8 cellular contexts compared by ENCODE assay signal in genomic region chr17:64411999-64412771, GRCh38. TPM values are rescaled to one million over a fixed set of nuclear protein-coding genes. Genes with fewer than 3 reads are reported as not detected.
DNase-seq lines count a peak whose midpoint lies in the region; ATAC-seq, FAIRE-seq and TF ChIP-seq lines count a peak whose summit lies in the region.

No MANE protein-coding gene starts in this region.

- ATAC-seq in WTC11 (peak; percentile 92), heart right ventricle (peak; percentile 75 to 87 (median 85)), pancreas (peak in 3 of 4 donors; percentile 53 to 78 (median 75)), GM21447 (IDR thresholded peaks at IDR 0.05; ENCODE audit: unreplicated experiment) (no peak), GM21786 (IDR thresholded peaks at IDR 0.05; ENCODE audit: unreplicated experiment) (no peak)

- H3K36me3 ChIP-seq in heart right ventricle (no peaks in the 10 kb centered on the region), pancreas (no peaks in the 10 kb centered on the region)

- peaks cover 31% of the 10 kb centered on the region for H3K4me1 Mint-ChIP-seq in WTC11

- DNase-seq in NCI-H526 (lab: John Stamatoyannopoulos, UW) (peak; percentile 33 to 57), NCI-H526 treated with DMSO at 0.1 percent for 48 hours (lab: John Stamatoyannopoulos, UW) (no peak), WTC11 (ENCODE audit: low spot score) (peak; percentile 59), heart right ventricle (peak; percentile 56 to 73), pancreas (peak in 1 of 6 donors; percentile 43)
- no peak for DNase-seq in activated CD8-positive, alpha-beta memory T cell treated with anti-CD3 and anti-CD28 coated beads, Interleukin-2, amount 50 U/mL, for 4 hours

- H3K9me3 ChIP-seq in heart right ventricle (no peaks in the 10 kb centered on the region), pancreas (no peaks in the 10 kb centered on the region)

- WGBS in heart right ventricle, 2 donors = 38 to 39% methylated on average over 24 of the region's 24 CpGs
- WGBS in pancreas, 2 donors = 51 to 55% methylated on average over 24 of the region's 24 CpGs

- POLR2A ChIA-PET in WTC11 (lab: Charles Lee) = no interaction called here

- TF ChIP-seq CTCF in WTC11 (IDR thresholded peaks at IDR 0.05) = no peak
- no peak for TF ChIP-seq CTCF in heart right ventricle (IDR thresholded peaks at IDR 0.05)
- no peak for TF ChIP-seq CTCF in pancreas (IDR thresholded peaks at IDR 0.05)

- H3K9me3 Mint-ChIP-seq in WTC11 = 0 out of 2 replicates have a peak, but pooled peaks cover 3% of the 10 kb centered on the region

- H3K4me3 ChIP-seq in heart right ventricle = peak overlapping the region in 6 of 10 donors; percentile 30 to 39 (median 36)
- peak overlapping the region in 1 of 4 donors; percentile 0 for H3K4me3 ChIP-seq in pancreas

- H3K27ac ChIP-seq in heart right ventricle (peak overlapping the region in 9 of 10 donors; percentile 33 to 82 (median 72)), pancreas (peak overlapping the region in 1 of 4 donors; percentile 20)

- CTCF ChIA-PET in WTC11 (lab: Charles Lee) = interaction anchor here (0.7 to 2.0 kb wide), 14 partner anchors 8 to 383 kb away, joined by 3 to 23 read pairs (median 4); no protein-coding TSS in a partner anchor

- H3K27me3 ChIP-seq in heart right ventricle (no peaks in the 10 kb centered on the region), pancreas (no peaks in the 10 kb centered on the region)

- FAIRE-seq in pancreas (lab: Jason Lieb, UNC) = no peak

- peak overlapping the region; percentile 62 for H3K4me3 Mint-ChIP-seq in WTC11

- peak overlapping the region; percentile 90 for H3K27ac Mint-ChIP-seq in WTC11

- no peaks in the 10 kb centered on the region for H3K27me3 Mint-ChIP-seq in WTC11 (ENCODE audit: low read depth)

- intact Hi-C loops in heart right ventricle (cut with DNase I) = loop anchor here in 2 of 10 donors (2.0 to 5.0 kb wide), 2 partner anchors 90 to 93 kb away; no protein-coding TSS in a partner anchor
- intact Hi-C loops in pancreas (cut with DNase I) = loop anchor here in 1 of 3 donors (5.0 kb wide), 1 partner anchor 90 kb away; no protein-coding TSS in a partner anchor

- no peaks in the 10 kb centered on the region for H3K36me3 Mint-ChIP-seq in WTC11

- H3K4me1 ChIP-seq in heart right ventricle = peaks cover 0 to 48% (median 22%) of the 10 kb centered on the region in 9 donors
- H3K4me1 ChIP-seq in pancreas = no peaks in the 10 kb centered on the region

TF ChIP-seq in WTC11, 78 proteins besides CTCF, POLR2A, EP300 and RAD21:
- TF ChIP-seq NFE2L1 (CRISPR knock-in tag; IDR thresholded peaks at IDR 0.05) = no peak
- 0 out of 2 replicates have a peak, but pooled peaks have one; percentile 33 for TF ChIP-seq TP53 (CRISPR knock-in tag; IDR thresholded peaks at IDR 0.05)
TF ChIP-seq in WTC11: peak in this region for 1.

RNA-seq across cellular contexts. Expression of gene PECAM1, which starts 21.5 kb away (rescaled TPM):
- 0.18 to 0.44 TPM (median 0.33 TPM) in 3 replicates for total RNA-seq in WTC11 (2021)
- 100 to 1,000 TPM in 5 of 10 donors, 10 to 100 TPM in 5; 70.3 to 187 (median 105) TPM for total RNA-seq in heart right ventricle
- 10 to 100 TPM; 31.7 to 66.5 TPM for polyA plus RNA-seq in heart right ventricle
- 10 to 100 TPM; 14.5 to 54.8 (median 28.7) TPM for total RNA-seq in pancreas
- polyA plus RNA-seq in pancreas = 10 to 100 TPM in 1 of 2 donors, 1 to 10 TPM in 1; 8.0 to 15.1 TPM

RNA-seq across cellular contexts. Expression of gene MILR1, which starts 36.7 kb away (rescaled TPM):
- total RNA-seq in WTC11 (2021) (not detected in 3 replicates), heart right ventricle (10 to 100 TPM in 1 of 10 donors, 1 to 10 TPM in 9; 1.0 to 13.3 (median 1.2) TPM), pancreas (1 to 10 TPM in 4 of 6 donors, under 1 TPM in 2; 0.51 to 6.3 (median 1.1) TPM)
- polyA plus RNA-seq in heart right ventricle (1 to 10 TPM; 1.5 to 3.3 TPM), pancreas (1 to 10 TPM; 1.5 to 2.4 TPM)

Comparison
In these comparisons a context has a peak if more than half of its experiments do, and no peak if none do; other contexts are left out.
1. DNase-seq: peak in NCI-H526 (2 of 2), WTC11 (single experiment) and heart right ventricle (2 of 2); none in NCI-H526 treated with DMSO at 0.1 percent for 48 hours (single experiment) and activated CD8-positive, alpha-beta memory T cell treated with anti-CD3 and anti-CD28 coated beads, Interleukin-2, amount 50 U/mL, for 4 hours (single experiment).
2. ATAC-seq: peak in WTC11 (single experiment), heart right ventricle (8 of 8) and pancreas (3 of 4); none in GM21447 (single experiment) and GM21786 (single experiment).
3. RNA of gene PECAM1, which starts 21.5 kb away (total RNA-seq): 70.3 to 187 TPM in heart right ventricle and 14.5 to 54.8 TPM in pancreas; 0.18 to 0.44 TPM in WTC11; every median in the first group is over 10 times any median in the second.